Comparison of ENCODE assay signal across 18 cellular contexts in genomic region chr12:40013847-40014246, GRCh38.
"Had no signal": no experiment of that assay in that cellular context is flagged by ENCODE, and none has a peak within 500 bp of the region (broad histone marks: within the 10 kb centered on the region; RNA-seq: fewer than 3 reads in every experiment).

No MANE protein-coding gene starts in this region.

- H3K27ac Mint-ChIP-seq: endodermal cell; natural killer cell; neural progenitor cell; progenitor cell of endocrine pancreas; stimulated activated naive CD8-positive, alpha-beta T cell treated with anti-CD3 and anti-CD28 coated beads, Interleukin-15, Interleukin-2, amounts not matched to agents 100 ng/mL and 50 ng/mL, for 24 hours had no signal

- H3K4me1 ChIP-seq: neural progenitor cell had no signal

- H3K27me3 ChIP-seq: hepatocyte, neural progenitor cell, ovary, tibial artery had no signal

- H3K4me3 ChIP-seq: coronary artery, hepatocyte, neural progenitor cell, ovary, smooth muscle cell, tibial artery had no signal

- H3K9ac ChIP-seq: neural progenitor cell had no signal

- H3K27me3 Mint-ChIP-seq: progenitor cell of endocrine pancreas; stimulated activated naive CD8-positive, alpha-beta T cell treated with anti-CD3 and anti-CD28 coated beads, Interleukin-15, Interleukin-2, amounts not matched to agents 100 ng/mL and 50 ng/mL, for 24 hours had no signal

- H3K4me3 Mint-ChIP-seq: endodermal cell; natural killer cell; neural progenitor cell; stimulated activated naive CD8-positive, alpha-beta T cell treated with anti-CD3 and anti-CD28 coated beads, Interleukin-15, Interleukin-2, amounts not matched to agents 100 ng/mL and 50 ng/mL, for 24 hours had no signal

- H3K9me3 Mint-ChIP-seq: endodermal cell; natural killer cell; neural progenitor cell; stimulated activated naive CD8-positive, alpha-beta T cell treated with anti-CD3 and anti-CD28 coated beads, Interleukin-15, Interleukin-2, amounts not matched to agents 100 ng/mL and 50 ng/mL, for 24 hours had no signal

- H3K9me3 ChIP-seq: ovary, tibial artery had no signal

- DNase-seq: cerebellar nuclear complex; effector CD4-positive, alpha-beta T cell; endodermal cell; erythroblast; foreskin melanocyte; head of caudate nucleus; natural killer cell; nucleus accumbens; ovary; right cardiac atrium; stimulated activated CD4-positive, alpha-beta T cell treated with anti-CD3 and anti-CD28 coated beads, Interleukin-2, amount 100 ng/mL, for 48 hours; tibial artery had no signal

- H3K36me3 Mint-ChIP-seq: natural killer cell had no signal

- H3K36me3 ChIP-seq: neural progenitor cell, ovary, tibial artery had no signal

- H3K4me1 Mint-ChIP-seq: neural progenitor cell had no signal

- H3K27ac ChIP-seq: coronary artery, hepatocyte, neural progenitor cell, ovary, tibial artery had no signal
